8 cellular contexts compared by ENCODE assay signal in the genomic region with DNA sequence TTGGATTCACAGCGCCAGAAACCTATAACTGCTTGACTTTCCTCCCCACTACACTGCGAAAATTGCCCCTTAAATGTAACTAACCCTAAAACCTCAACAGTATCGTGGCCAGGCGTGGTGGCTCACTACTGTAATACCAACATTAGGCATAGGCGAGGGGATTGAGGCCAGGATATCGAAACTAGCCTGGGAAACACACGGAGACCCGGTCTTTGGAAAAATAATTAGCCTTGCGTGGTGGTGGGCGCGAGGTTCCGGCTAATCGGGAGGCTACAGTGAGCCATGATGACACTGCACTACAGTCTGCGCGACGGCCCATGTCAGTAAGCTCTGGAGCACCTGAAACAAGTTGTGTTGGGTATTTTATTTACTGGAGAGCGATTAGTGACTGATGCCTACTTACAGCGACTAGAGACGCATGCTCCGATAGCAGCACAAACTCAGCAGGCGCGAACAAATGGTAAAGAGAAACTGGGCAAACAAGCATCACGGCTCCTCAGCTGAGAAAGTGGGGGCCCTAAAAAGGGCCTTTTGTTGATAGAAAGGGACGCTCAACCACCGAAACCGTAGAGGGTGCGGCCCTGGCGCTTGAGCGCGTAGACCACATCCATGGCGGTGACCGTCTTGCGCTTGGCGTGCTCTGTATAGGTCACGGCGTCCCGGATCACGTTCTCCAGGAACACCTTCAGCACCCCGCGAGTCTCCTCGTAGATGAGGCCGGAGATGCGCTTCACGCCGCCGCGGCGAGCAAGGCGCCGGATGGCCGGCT.
DNase-seq lines count a peak whose midpoint lies in the region; ATAC-seq, FAIRE-seq and TF ChIP-seq lines count a peak whose summit lies in the region.
"Not testable (repeated sequence)": the region's sequence is repeated elsewhere in the genome, so short reads cannot be mapped to it uniquely, and the experiment has no call there.

No MANE protein-coding gene starts in this region.

- H3K36me3 ChIP-seq in duodenal mucosa (ENCODE audit: control insufficient read depth in 1 of 2, insufficient read depth in 2 of 2, low read length in 2 of 2); HepG2 (replicated peaks in 1 of 2; ENCODE audit: control insufficient read depth in 1 of 2, insufficient read depth in 2 of 2, low read length in 2 of 2): not testable (repeated sequence)

- peak overlapping the region; percentile 92 for H3K4me2 ChIP-seq in HepG2 (ENCODE audit: low read depth, low read length)

- not testable (repeated sequence) for H2AFZ ChIP-seq in HepG2 (ENCODE audit: low read length)

- not testable (repeated sequence) for TF ChIP-seq EP300 in HepG2 (IDR thresholded peaks at IDR 0.05; ENCODE audit: low read depth in 2 of 2, low read length in 2 of 2); HepG2 (CRISPR knock-in tag; IDR thresholded peaks at IDR 0.05; ENCODE audit: borderline replicate concordance)

- in situ Hi-C loops in HepG2 (cut with HindIII; ENCODE audit: extremely low pct_ligation_motif_present, low pct_unique_long_range_greater_than_20kb) = loop anchor here (10.0 kb wide), 1 partner anchor 1626 kb away; a partner anchor contains a TSS

- ATAC-seq in GM19452 (IDR thresholded peaks at IDR 0.05; ENCODE audit: unreplicated experiment) (peak; percentile 77), HG03139 (IDR thresholded peaks at IDR 0.05; ENCODE audit: unreplicated experiment) (peak; percentile 60), HepG2 (peak; percentile 82)

- BruUV-seq in HepG2 (replicated peaks; lab: Mats Ljungman, UMichigan) = TSS peak; percentile 85

- POLR2A ChIA-PET in HepG2 (lab: Yijun Ruan, JAX) = interaction anchor here (0.6 to 4.9 kb wide), 5 partner anchors 7 to 1707 kb away, joined by 3 to 56 read pairs (median 4); a partner anchor contains a TSS

- CTCF ChIA-PET in HepG2 (lab: Yijun Ruan, JAX; ENCODE audit: low intra/inter-chr PET ratio, low total read pairs) = not testable (repeated sequence)

- TF ChIP-seq RAD21 in HepG2 (CRISPR knock-in tag; IDR thresholded peaks at IDR 0.05) = not testable (repeated sequence)

- FAIRE-seq in HepG2 (lab: Jason Lieb, UNC) = not testable (repeated sequence)

- intact Hi-C loops in HepG2 (cut with micrococcal nuclease; ENCODE audit: unreplicated experiment) = loop anchor here (2.0 to 10.0 kb wide), 2 partner anchors 20 to 1636 kb away; a partner anchor contains a TSS

- under 1% methylated on average over 25 of the region's 51 CpGs for WGBS in HepG2 (ENCODE audit: low lambda C conversion rate)

- not testable (repeated sequence) for TF ChIP-seq CTCF in HepG2 (CRISPR knock-in tag; IDR thresholded peaks at IDR 0.05)

- H4K20me1 ChIP-seq in HepG2 (ENCODE audit: insufficient read depth, low read length) = not testable (repeated sequence)

- H3K79me2 ChIP-seq in HepG2 (ENCODE audit: insufficient read depth, low read length) = not testable (repeated sequence)

- H3K27me3 ChIP-seq in duodenal mucosa (ENCODE audit: control insufficient read depth in 1 of 2, insufficient read depth in 2 of 2, low read length in 2 of 2); HepG2 (ENCODE audit: control insufficient read depth in 1 of 2, insufficient read depth in 2 of 2, low read length in 2 of 2): not testable (repeated sequence)

- H3K4me3 ChIP-seq in duodenal mucosa (ENCODE audit: low read depth in 1 of 2, low read length in 2 of 2) (peak overlapping the region; percentile 83), HepG2 (replicated peaks in 1 of 3; ENCODE audit: insufficient read depth in 1 of 3, low read depth in 2 of 3, low read length in 3 of 3) (peak overlapping the region; percentile 63 to 78 (median 67))

- not testable (repeated sequence) for H3K9me3 ChIP-seq in duodenal mucosa (ENCODE audit: control insufficient read depth in 1 of 2, low read length in 2 of 2); HepG2 (ENCODE audit: low read length)

- DNase-seq in DMS 273 (lab: John Stamatoyannopoulos, UW; ENCODE audit: unreplicated experiment) (peak; percentile 78), NCI-H82 (lab: John Stamatoyannopoulos, UW) (peak; percentile 89), HepG2 (ENCODE audit: low spot score) (peak; percentile 46)
- peak; percentile 53 to 65 for DNase-seq in activated CD4-positive, alpha-beta T cell treated with anti-CD3 and anti-CD28 coated beads, Interleukin-2, amount 50 U/mL, for 48 hours
- DNase-seq in stimulated activated CD4-positive, alpha-beta T cell treated with anti-CD3 and anti-CD28 coated beads, Interleukin-2, amount 100 ng/mL, for 24 hours = peak; percentile 47 to 56

- H3K27ac ChIP-seq in duodenal mucosa (ENCODE audit: low read depth, low read length) (peak overlapping the region; percentile 60), HepG2 (ENCODE audit: extremely low read length, insufficient read depth, low read length) (peak overlapping the region; percentile 83)

- peak overlapping the region; percentile 82 to 88 for H3K9ac ChIP-seq in duodenal mucosa (ENCODE audit: low read depth in 1 of 2, low read length in 2 of 2)
- peak overlapping the region; percentile 78 for H3K9ac ChIP-seq in HepG2 (ENCODE audit: insufficient read depth, low read depth, low read length)

- peaks cover 12 to 14% of the 10 kb centered on the region in 2 donors for H3K4me1 ChIP-seq in duodenal mucosa (ENCODE audit: control insufficient read depth in 1 of 2, insufficient read depth in 2 of 2, low read length in 2 of 2)
- peaks cover 42% of the 10 kb centered on the region for H3K4me1 ChIP-seq in HepG2 (ENCODE audit: insufficient read depth, low read length)

- peak; percentile 73 to 88 for TF ChIP-seq POLR2A in HepG2 (IDR thresholded peaks at IDR 0.05; ENCODE audit: insufficient read depth in 1 of 2, low read depth in 2 of 2, low read length in 2 of 2)

TF ChIP-seq in HepG2, 621 proteins besides CTCF, POLR2A, EP300 and RAD21 (continues in another document):
- TF ChIP-seq ZNF781 (CRISPR knock-in tag; IDR thresholded peaks at IDR 0.05; ENCODE audit: borderline replicate concordance, not compliant biosample characterization) (peak; percentile 40), SPEN (CRISPR knock-in tag; IDR thresholded peaks at IDR 0.05; ENCODE audit: low read depth) (peak; percentile 68), SALL1 (CRISPR knock-in tag; IDR thresholded peaks at IDR 0.05) (peak; percentile 37), ZKSCAN8 (CRISPR knock-in tag; IDR thresholded peaks at IDR 0.05; ENCODE audit: borderline replicate concordance) (0 out of 2 replicates have a peak, but pooled peaks have one; percentile 43), NFKB2 (CRISPR knock-in tag; IDR thresholded peaks at IDR 0.05; ENCODE audit: borderline replicate concordance) (peak; percentile 40; the same call in 1 of the 2 replicates), MIXL1 (CRISPR knock-in tag; IDR thresholded peaks at IDR 0.05) (peak; percentile 34; the same call in 1 of the 2 replicates), TAF1 (CRISPR knock-in tag; IDR thresholded peaks at IDR 0.05) (peak; percentile 74), RBFOX2 (IDR thresholded peaks at IDR 0.05; ENCODE audit: low read depth, low read length) (peak; percentile 88)
- TF ChIP-seq, protein P1, sequence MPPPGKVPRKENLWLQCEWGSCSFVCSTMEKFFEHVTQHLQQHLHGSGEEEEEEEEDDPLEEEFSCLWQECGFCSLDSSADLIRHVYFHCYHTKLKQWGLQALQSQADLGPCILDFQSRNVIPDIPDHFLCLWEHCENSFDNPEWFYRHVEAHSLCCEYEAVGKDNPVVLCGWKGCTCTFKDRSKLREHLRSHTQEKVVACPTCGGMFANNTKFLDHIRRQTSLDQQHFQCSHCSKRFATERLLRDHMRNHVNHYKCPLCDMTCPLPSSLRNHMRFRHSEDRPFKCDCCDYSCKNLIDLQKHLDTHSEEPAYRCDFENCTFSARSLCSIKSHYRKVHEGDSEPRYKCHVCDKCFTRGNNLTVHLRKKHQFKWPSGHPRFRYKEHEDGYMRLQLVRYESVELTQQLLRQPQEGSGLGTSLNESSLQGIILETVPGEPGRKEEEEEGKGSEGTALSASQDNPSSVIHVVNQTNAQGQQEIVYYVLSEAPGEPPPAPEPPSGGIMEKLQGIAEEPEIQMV (CRISPR knock-in tag; IDR thresholded peaks at IDR 0.05; ENCODE audit: low read depth) = peak; percentile 99
- TF ChIP-seq, protein P2, sequence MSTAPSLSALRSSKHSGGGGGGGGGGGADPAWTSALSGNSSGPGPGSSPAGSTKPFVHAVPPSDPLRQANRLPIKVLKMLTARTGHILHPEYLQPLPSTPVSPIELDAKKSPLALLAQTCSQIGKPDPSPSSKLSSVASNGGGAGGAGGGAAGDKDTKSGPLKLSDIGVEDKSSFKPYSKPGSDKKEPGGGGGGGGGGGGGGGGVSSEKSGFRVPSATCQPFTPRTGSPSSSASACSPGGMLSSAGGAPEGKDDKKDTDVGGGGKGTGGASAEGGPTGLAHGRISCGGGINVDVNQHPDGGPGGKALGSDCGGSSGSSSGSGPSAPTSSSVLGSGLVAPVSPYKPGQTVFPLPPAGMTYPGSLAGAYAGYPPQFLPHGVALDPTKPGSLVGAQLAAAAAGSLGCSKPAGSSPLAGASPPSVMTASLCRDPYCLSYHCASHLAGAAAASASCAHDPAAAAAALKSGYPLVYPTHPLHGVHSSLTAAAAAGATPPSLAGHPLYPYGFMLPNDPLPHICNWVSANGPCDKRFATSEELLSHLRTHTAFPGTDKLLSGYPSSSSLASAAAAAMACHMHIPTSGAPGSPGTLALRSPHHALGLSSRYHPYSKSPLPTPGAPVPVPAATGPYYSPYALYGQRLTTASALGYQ (CRISPR knock-in tag; IDR thresholded peaks at IDR 0.05) = 0 out of 2 replicates have a peak, but pooled peaks have one; percentile 7
- TF ChIP-seq, protein P3, sequence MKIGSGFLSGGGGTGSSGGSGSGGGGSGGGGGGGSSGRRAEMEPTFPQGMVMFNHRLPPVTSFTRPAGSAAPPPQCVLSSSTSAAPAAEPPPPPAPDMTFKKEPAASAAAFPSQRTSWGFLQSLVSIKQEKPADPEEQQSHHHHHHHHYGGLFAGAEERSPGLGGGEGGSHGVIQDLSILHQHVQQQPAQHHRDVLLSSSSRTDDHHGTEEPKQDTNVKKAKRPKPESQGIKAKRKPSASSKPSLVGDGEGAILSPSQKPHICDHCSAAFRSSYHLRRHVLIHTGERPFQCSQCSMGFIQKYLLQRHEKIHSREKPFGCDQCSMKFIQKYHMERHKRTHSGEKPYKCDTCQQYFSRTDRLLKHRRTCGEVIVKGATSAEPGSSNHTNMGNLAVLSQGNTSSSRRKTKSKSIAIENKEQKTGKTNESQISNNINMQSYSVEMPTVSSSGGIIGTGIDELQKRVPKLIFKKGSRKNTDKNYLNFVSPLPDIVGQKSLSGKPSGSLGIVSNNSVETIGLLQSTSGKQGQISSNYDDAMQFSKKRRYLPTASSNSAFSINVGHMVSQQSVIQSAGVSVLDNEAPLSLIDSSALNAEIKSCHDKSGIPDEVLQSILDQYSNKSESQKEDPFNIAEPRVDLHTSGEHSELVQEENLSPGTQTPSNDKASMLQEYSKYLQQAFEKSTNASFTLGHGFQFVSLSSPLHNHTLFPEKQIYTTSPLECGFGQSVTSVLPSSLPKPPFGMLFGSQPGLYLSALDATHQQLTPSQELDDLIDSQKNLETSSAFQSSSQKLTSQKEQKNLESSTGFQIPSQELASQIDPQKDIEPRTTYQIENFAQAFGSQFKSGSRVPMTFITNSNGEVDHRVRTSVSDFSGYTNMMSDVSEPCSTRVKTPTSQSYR (CRISPR knock-in tag; IDR thresholded peaks at IDR 0.05; ENCODE audit: borderline replicate concordance) = 0 out of 2 replicates have a peak, but pooled peaks have one; percentile 9

Comparison
In these comparisons a context has a peak if more than half of its experiments do, and no peak if none do; other contexts are left out.
1. Peak in every context shown above with its lines: DNase-seq, ATAC-seq, H3K4me3 ChIP-seq and H3K27ac ChIP-seq.